7 cellular contexts compared by ENCODE assay signal in genomic region chr2:96800061-96800761, GRCh38.
A peak's percentile ranks its signal among the peaks of the same experiment; 100 is the strongest.
DNase-seq lines count a peak whose midpoint lies in the region; ATAC-seq and TF ChIP-seq lines count a peak whose summit lies in the region.
"Had no signal": no experiment of that assay in that cellular context is flagged by ENCODE, and none has a peak within 500 bp of the region (broad histone marks: within the 10 kb centered on the region; RNA-seq: fewer than 3 reads in every experiment).

No MANE protein-coding gene starts in this region.

- no peak for TF ChIP-seq CTCF in WERI-Rb-1 (IDR thresholded peaks at IDR 0.05; ENCODE audit: low read depth, low read length)

- DNase-seq in stimulated activated naive CD8-positive, alpha-beta T cell treated with anti-CD3 and anti-CD28 coated beads, Interleukin-15, amount 100 ng/mL, for 72 hours, result no peak
- DNase-seq in stimulated activated naive CD8-positive, alpha-beta T cell treated with anti-CD3 and anti-CD28 coated beads, Interleukin-15, Interleukin-2, amounts not matched to agents 100 U/mL and 50 U/mL, for 24 hours, result no peak
- no peak for DNase-seq in WERI-Rb-1
- DNase-seq in islet precursor cell, result no peak
- DNase-seq in RPMI8226, result no peak

- no peak overlapping the region for H3K27ac Mint-ChIP-seq in stimulated activated naive CD8-positive, alpha-beta T cell treated with anti-CD3 and anti-CD28 coated beads, Interleukin-15, amount 100 ng/mL, for 72 hours
- H3K27ac Mint-ChIP-seq: activated CD4-positive, alpha-beta T cell treated with anti-CD3 and anti-CD28 coated beads for 36 hours had no signal

- H3K4me3 ChIP-seq in WERI-Rb-1 (ENCODE audit: low read depth, low read length), result no peak overlapping the region

- H3K36me3 ChIP-seq in WERI-Rb-1, result peaks cover 30% of the 10 kb centered on the region

- H3K4me3 Mint-ChIP-seq in stimulated activated naive CD8-positive, alpha-beta T cell treated with anti-CD3 and anti-CD28 coated beads, Interleukin-15, amount 100 ng/mL, for 72 hours, result no peak overlapping the region
- H3K4me3 Mint-ChIP-seq: activated CD4-positive, alpha-beta T cell treated with anti-CD3 and anti-CD28 coated beads for 36 hours had no signal

- peak overlapping the region; percentile 21; the same call in 1 of the 2 replicates for H3K27ac ChIP-seq in WERI-Rb-1

- H3K4me1 Mint-ChIP-seq in stimulated activated naive CD8-positive, alpha-beta T cell treated with anti-CD3 and anti-CD28 coated beads, Interleukin-15, amount 100 ng/mL, for 72 hours, result no peaks in the 10 kb centered on the region
- H3K4me1 Mint-ChIP-seq: activated CD4-positive, alpha-beta T cell treated with anti-CD3 and anti-CD28 coated beads for 36 hours had no signal

- no peaks in the 10 kb centered on the region for H3K9me3 Mint-ChIP-seq in stimulated activated naive CD8-positive, alpha-beta T cell treated with anti-CD3 and anti-CD28 coated beads, Interleukin-15, amount 100 ng/mL, for 72 hours

- no peaks in the 10 kb centered on the region for H3K27me3 ChIP-seq in WERI-Rb-1 (ENCODE audit: insufficient read depth, low read depth, severe bottlenecking)

- peak; percentile 14 for ATAC-seq in stimulated activated naive CD8-positive, alpha-beta T cell treated with anti-CD3 and anti-CD28 coated beads, Interleukin-15, amount 100 ng/mL, for 72 hours
- ATAC-seq in stimulated activated naive CD8-positive, alpha-beta T cell treated with anti-CD3 and anti-CD28 coated beads, Interleukin-15, Interleukin-2, amounts not matched to agents 100 U/mL and 50 U/mL, for 24 hours, result no peak
- ATAC-seq in GM21360 (IDR thresholded peaks at IDR 0.05; ENCODE audit: unreplicated experiment), result no peak

- H3K27me3 Mint-ChIP-seq in stimulated activated naive CD8-positive, alpha-beta T cell treated with anti-CD3 and anti-CD28 coated beads, Interleukin-15, amount 100 ng/mL, for 72 hours, result no peaks in the 10 kb centered on the region
- H3K27me3 Mint-ChIP-seq: activated CD4-positive, alpha-beta T cell treated with anti-CD3 and anti-CD28 coated beads for 36 hours had no signal

- no peaks in the 10 kb centered on the region for H3K9me3 ChIP-seq in WERI-Rb-1 (ENCODE audit: severe bottlenecking)
